ENCODE assay signal across 1 cellular context in genomic region chr6:168228676-168229367, GRCh38.
TF ChIP-seq lines count a peak whose summit lies in the region.

No MANE protein-coding gene starts in this region.

TF ChIP-seq in H1, 55 proteins besides CTCF, POLR2A, EP300 and RAD21:
- TF ChIP-seq TCF12 (IDR thresholded peaks at IDR 0.05; ENCODE audit: low read depth, low read length) (no peak), ASH2L (IDR thresholded peaks at IDR 0.05; ENCODE audit: low read length) (no peak), NRF1 (IDR thresholded peaks at IDR 0.05; ENCODE audit: low read depth, low read length) (no peak), JUN (IDR thresholded peaks at IDR 0.05; ENCODE audit: low read depth, low read length) (no peak), CHD2 (IDR thresholded peaks at IDR 0.05; ENCODE audit: low read length) (no peak), CEBPB (IDR thresholded peaks at IDR 0.05; ENCODE audit: low read depth, low read length) (no peak), ZNF274 (IDR thresholded peaks at IDR 0.05; ENCODE audit: borderline replicate concordance, extremely low read depth, low read length) (no peak)
- TF ChIP-seq, protein P1, sequence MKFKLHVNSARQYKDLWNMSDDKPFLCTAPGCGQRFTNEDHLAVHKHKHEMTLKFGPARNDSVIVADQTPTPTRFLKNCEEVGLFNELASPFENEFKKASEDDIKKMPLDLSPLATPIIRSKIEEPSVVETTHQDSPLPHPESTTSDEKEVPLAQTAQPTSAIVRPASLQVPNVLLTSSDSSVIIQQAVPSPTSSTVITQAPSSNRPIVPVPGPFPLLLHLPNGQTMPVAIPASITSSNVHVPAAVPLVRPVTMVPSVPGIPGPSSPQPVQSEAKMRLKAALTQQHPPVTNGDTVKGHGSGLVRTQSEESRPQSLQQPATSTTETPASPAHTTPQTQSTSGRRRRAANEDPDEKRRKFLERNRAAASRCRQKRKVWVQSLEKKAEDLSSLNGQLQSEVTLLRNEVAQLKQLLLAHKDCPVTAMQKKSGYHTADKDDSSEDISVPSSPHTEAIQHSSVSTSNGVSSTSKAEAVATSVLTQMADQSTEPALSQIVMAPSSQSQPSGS (IDR thresholded peaks at IDR 0.05; ENCODE audit: low read length) = no peak
